1 cellular context compared by ENCODE assay signal in genomic region chr9:92747459-92748232, GRCh38.
TF ChIP-seq lines count a peak whose summit lies in the region.

No MANE protein-coding gene starts in this region.

TF ChIP-seq in HepG2, 621 proteins besides CTCF, POLR2A, EP300 and RAD21:
- TF ChIP-seq, protein P1, sequence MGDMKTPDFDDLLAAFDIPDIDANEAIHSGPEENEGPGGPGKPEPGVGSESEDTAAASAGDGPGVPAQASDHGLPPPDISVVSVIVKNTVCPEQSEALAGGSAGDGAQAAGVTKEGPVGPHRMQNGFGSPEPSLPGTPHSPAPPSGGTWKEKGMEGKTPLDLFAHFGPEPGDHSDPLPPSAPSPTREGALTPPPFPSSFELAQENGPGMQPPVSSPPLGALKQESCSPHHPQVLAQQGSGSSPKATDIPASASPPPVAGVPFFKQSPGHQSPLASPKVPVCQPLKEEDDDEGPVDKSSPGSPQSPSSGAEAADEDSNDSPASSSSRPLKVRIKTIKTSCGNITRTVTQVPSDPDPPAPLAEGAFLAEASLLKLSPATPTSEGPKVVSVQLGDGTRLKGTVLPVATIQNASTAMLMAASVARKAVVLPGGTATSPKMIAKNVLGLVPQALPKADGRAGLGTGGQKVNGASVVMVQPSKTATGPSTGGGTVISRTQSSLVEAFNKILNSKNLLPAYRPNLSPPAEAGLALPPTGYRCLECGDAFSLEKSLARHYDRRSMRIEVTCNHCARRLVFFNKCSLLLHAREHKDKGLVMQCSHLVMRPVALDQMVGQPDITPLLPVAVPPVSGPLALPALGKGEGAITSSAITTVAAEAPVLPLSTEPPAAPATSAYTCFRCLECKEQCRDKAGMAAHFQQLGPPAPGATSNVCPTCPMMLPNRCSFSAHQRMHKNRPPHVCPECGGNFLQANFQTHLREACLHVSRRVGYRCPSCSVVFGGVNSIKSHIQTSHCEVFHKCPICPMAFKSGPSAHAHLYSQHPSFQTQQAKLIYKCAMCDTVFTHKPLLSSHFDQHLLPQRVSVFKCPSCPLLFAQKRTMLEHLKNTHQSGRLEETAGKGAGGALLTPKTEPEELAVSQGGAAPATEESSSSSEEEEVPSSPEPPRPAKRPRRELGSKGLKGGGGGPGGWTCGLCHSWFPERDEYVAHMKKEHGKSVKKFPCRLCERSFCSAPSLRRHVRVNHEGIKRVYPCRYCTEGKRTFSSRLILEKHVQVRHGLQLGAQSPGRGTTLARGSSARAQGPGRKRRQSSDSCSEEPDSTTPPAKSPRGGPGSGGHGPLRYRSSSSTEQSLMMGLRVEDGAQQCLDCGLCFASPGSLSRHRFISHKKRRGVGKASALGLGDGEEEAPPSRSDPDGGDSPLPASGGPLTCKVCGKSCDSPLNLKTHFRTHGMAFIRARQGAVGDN (CRISPR knock-in tag; IDR thresholded peaks at IDR 0.05), result peak; percentile 42; the same call in 1 of the 2 replicates
- TF ChIP-seq ZNF136 (CRISPR knock-in tag; IDR thresholded peaks at IDR 0.05; ENCODE audit: low read depth) (no peak), ZNF296 (CRISPR knock-in tag; conservative IDR thresholded peaks at IDR 0.05) (no peak), PAX8 (CRISPR knock-in tag; IDR thresholded peaks at IDR 0.05; ENCODE audit: borderline replicate concordance) (no peak), PATZ1 (CRISPR knock-in tag; IDR thresholded peaks at IDR 0.05) (peak; percentile 54; the same call in 1 of the 2 replicates), CHD2 (IDR thresholded peaks at IDR 0.05; ENCODE audit: low read depth, low read length) (no peak), CENPBD1 (CRISPR knock-in tag; IDR thresholded peaks at IDR 0.05; ENCODE audit: borderline replicate concordance, low read depth) (no peak), ZNF891 (CRISPR knock-in tag; IDR thresholded peaks at IDR 0.05) (0 out of 2 replicates have a peak, but pooled peaks have one; percentile 48), ZFP91 (CRISPR knock-in tag; IDR thresholded peaks at IDR 0.05; ENCODE audit: borderline replicate concordance) (0 out of 2 replicates have a peak, but pooled peaks have one; percentile 1)
- TF ChIP-seq, protein P2, sequence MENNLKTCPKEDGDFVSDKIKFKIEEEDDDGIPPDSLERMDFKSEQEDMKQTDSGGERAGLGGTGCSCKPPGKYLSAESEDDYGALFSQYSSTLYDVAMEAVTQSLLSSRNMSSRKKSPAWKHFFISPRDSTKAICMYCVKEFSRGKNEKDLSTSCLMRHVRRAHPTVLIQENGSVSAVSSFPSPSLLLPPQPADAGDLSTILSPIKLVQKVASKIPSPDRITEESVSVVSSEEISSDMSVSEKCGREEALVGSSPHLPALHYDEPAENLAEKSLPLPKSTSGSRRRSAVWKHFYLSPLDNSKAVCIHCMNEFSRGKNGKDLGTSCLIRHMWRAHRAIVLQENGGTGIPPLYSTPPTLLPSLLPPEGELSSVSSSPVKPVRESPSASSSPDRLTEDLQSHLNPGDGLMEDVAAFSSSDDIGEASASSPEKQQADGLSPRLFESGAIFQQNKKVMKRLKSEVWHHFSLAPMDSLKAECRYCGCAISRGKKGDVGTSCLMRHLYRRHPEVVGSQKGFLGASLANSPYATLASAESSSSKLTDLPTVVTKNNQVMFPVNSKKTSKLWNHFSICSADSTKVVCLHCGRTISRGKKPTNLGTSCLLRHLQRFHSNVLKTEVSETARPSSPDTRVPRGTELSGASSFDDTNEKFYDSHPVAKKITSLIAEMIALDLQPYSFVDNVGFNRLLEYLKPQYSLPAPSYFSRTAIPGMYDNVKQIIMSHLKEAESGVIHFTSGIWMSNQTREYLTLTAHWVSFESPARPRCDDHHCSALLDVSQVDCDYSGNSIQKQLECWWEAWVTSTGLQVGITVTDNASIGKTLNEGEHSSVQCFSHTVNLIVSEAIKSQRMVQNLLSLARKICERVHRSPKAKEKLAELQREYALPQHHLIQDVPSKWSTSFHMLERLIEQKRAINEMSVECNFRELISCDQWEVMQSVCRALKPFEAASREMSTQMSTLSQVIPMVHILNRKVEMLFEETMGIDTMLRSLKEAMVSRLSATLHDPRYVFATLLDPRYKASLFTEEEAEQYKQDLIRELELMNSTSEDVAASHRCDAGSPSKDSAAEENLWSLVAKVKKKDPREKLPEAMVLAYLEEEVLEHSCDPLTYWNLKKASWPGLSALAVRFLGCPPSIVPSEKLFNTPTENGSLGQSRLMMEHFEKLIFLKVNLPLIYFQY (CRISPR knock-in tag; IDR thresholded peaks at IDR 0.05; ENCODE audit: borderline replicate concordance), result no peak
